In genomic region chrX:100850317-100850716, GRCh38 we compare ENCODE assay signal across 1 cellular context.
TF ChIP-seq lines count a peak whose summit lies in the region.

No MANE protein-coding gene starts in this region.

TF ChIP-seq in HepG2, 621 proteins besides CTCF, POLR2A, EP300 and RAD21:
- TF ChIP-seq SAFB2 (CRISPR knock-in tag; IDR thresholded peaks at IDR 0.05; ENCODE audit: borderline replicate concordance, low read depth) (no peak), ZSCAN29 (CRISPR knock-in tag; conservative IDR thresholded peaks at IDR 0.05) (no peak), RERE (CRISPR knock-in tag; IDR thresholded peaks at IDR 0.05; ENCODE audit: low read depth) (no peak), KDM3A (CRISPR knock-in tag; IDR thresholded peaks at IDR 0.05; ENCODE audit: low read depth) (no peak), RBM22 (optimal IDR thresholded peaks at IDR 0.05; ENCODE audit: low read length) (no peak), ZNF326 (CRISPR knock-in tag; IDR thresholded peaks at IDR 0.05; ENCODE audit: borderline replicate concordance) (no peak), ZNF580 (CRISPR knock-in tag; IDR thresholded peaks at IDR 0.05; ENCODE audit: borderline replicate concordance, low read depth) (no peak), SOX13 (IDR thresholded peaks at IDR 0.05) (no peak), SOX13 (CRISPR knock-in tag; conservative IDR thresholded peaks at IDR 0.05 in 1 of 2, IDR thresholded peaks at IDR 0.05 in 1 of 2) (no peak), IKZF4 (CRISPR knock-in tag; IDR thresholded peaks at IDR 0.05; ENCODE audit: borderline replicate concordance, low read depth, not compliant biosample characterization) (no peak), TRIM24 (CRISPR knock-in tag; IDR thresholded peaks at IDR 0.05) (no peak), RARA (CRISPR knock-in tag; IDR thresholded peaks at IDR 0.05) (no peak), HOXA9 (CRISPR knock-in tag; IDR thresholded peaks at IDR 0.05; ENCODE audit: borderline replicate concordance) (no peak), ZNF282 (IDR thresholded peaks at IDR 0.05; ENCODE audit: partially characterized antibody) (no peak), RAD51 (IDR thresholded peaks at IDR 0.05; ENCODE audit: borderline replicate concordance) (no peak), POLR2AphosphoS5 (IDR thresholded peaks at IDR 0.05; ENCODE audit: low read depth, low read length) (no peak)
